17 cellular contexts compared by ENCODE assay signal in the genomic region with DNA sequence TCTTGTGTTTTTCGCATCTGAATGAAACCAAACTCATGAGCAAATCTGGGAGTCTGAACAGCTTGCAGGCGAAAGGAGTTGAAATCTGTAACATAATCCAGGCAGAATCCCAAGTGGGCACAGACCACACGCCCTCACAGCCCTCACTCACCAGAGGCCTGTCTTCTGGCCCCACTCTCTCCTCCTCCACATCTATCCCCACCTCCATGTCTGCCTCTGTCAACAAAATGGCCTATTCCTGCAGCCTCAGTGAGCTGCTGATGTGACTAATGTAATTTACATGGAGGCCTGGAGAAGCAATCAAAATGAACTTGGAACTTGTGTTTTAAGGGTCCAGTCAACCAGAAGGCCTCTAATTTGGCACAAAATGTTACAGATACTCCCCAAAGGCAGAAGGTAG.
DNase-seq lines count a peak whose midpoint lies in the region; ATAC-seq, FAIRE-seq and TF ChIP-seq lines count a peak whose summit lies in the region.
"Had no signal": no experiment of that assay in that cellular context is flagged by ENCODE, and none has a peak within 500 bp of the region (broad histone marks: within the 10 kb centered on the region; RNA-seq: fewer than 3 reads in every experiment).

No MANE protein-coding gene starts in this region.

- peaks cover 57% of the 10 kb centered on the region for H3K4me1 ChIP-seq in left ventricle myocardium inferior
- peaks cover 0 to 8% of the 10 kb centered on the region in 2 donors for H3K4me1 ChIP-seq in kidney (ENCODE audit: control insufficient read depth in 1 of 2, insufficient read depth in 1 of 2, low read depth in 1 of 2, low read length in 2 of 2)

- no peak overlapping the region for H3K9ac ChIP-seq in kidney (ENCODE audit: low read length in 2 of 2)

- no peaks in the 10 kb centered on the region for H3K36me3 ChIP-seq in left ventricle myocardium inferior
- no peaks in the 10 kb centered on the region for H3K36me3 ChIP-seq in kidney (ENCODE audit: control insufficient read depth in 1 of 2, insufficient read depth in 2 of 2, low read length in 2 of 2)

- H3K27ac ChIP-seq in left ventricle myocardium inferior (replicated peaks) (peak overlapping the region; percentile 39), kidney (ENCODE audit: low read depth in 2 of 2, low read length in 2 of 2) (no peak overlapping the region)

- DNase-seq in left ventricle myocardium inferior (no peak), Right ventricle myocardium inferior (ENCODE audit: missing footprints) (no peak), NCI-H2171 treated with DMSO at 0.1 percent for 48 hours (lab: John Stamatoyannopoulos, UW) (peak; percentile 76), left kidney (ENCODE audit: low read depth, low spot score) (peak; percentile 24), CD1c-positive myeloid dendritic cell (ENCODE audit: extremely low spot score) (no peak), kidney (no peak)
- DNase-seq: ACHN; C1 segment of cervical spinal cord; CD4-positive, alpha-beta memory T cell; DND-41; GDM1 had no signal

- H3K9me3 ChIP-seq in left ventricle myocardium inferior (replicated peaks) (no peaks in the 10 kb centered on the region), kidney (ENCODE audit: control insufficient read depth in 1 of 2, low read length in 2 of 2) (no peaks in the 10 kb centered on the region)

- intact Hi-C loops in left ventricle myocardium inferior (cut with micrococcal nuclease) (no loop called here), Right ventricle myocardium inferior (cut with DNase I) (loop anchor here (5.0 kb wide), 2 partner anchors 86 to 136 kb away; a partner anchor contains a TSS), kidney (cut with DNase I) (no loop called here)

- H3K4me3 ChIP-seq in left ventricle myocardium inferior (no peak overlapping the region), kidney (ENCODE audit: low read length in 2 of 2) (no peak overlapping the region)

- ATAC-seq in Right ventricle myocardium inferior, result no peak
- no peak for ATAC-seq in HG03442 (IDR thresholded peaks at IDR 0.05; ENCODE audit: unreplicated experiment)
- ATAC-seq: HCT116 had no signal

- no peaks in the 10 kb centered on the region for H3K27me3 ChIP-seq in left ventricle myocardium inferior (ENCODE audit: low read depth)

- FAIRE-seq in kidney (lab: Jason Lieb, UNC), result no peak
- FAIRE-seq: GM12892, GM19239, H54, HTR-8/SVneo had no signal

- TF ChIP-seq CTCF in left ventricle myocardium inferior (IDR thresholded peaks at IDR 0.05; ENCODE audit: borderline replicate concordance) (no peak), kidney (IDR thresholded peaks at IDR 0.05; ENCODE audit: borderline replicate concordance, extremely low read depth, insufficient read depth) (no peak)

Comparison
In these comparisons a context has a peak if more than half of its experiments do, and no peak if none do; other contexts are left out.
1. DNase-seq: peak in NCI-H2171 treated with DMSO at 0.1 percent for 48 hours (single experiment) and left kidney (single experiment); none in left ventricle myocardium inferior (single experiment), Right ventricle myocardium inferior (single experiment), CD1c-positive myeloid dendritic cell (single experiment) and kidney (single experiment).